ENCODE assay signal across 18 cellular contexts in genomic region chr14:89394920-89395319, GRCh38. TPM values are rescaled to one million over a fixed set of nuclear protein-coding genes. Genes with fewer than 3 reads are reported as not detected.
DNase-seq lines count a peak whose midpoint lies in the region; ATAC-seq and TF ChIP-seq lines count a peak whose summit lies in the region.
"Had no signal": no experiment of that assay in that cellular context is flagged by ENCODE, and none has a peak within 500 bp of the region (broad histone marks: within the 10 kb centered on the region; RNA-seq: fewer than 3 reads in every experiment).

No MANE protein-coding gene starts in this region.

- no peaks in the 10 kb centered on the region for H3K36me3 Mint-ChIP-seq in natural killer cell
- no peaks in the 10 kb centered on the region for H3K36me3 Mint-ChIP-seq in natural killer cell treated with Interleukin-12 subunit alpha and Interleukin-12 subunit beta and Interleukin-15 and Interleukin-18, amount 100 ng/mL, for 72 hours

- no peak overlapping the region for H2AFZ ChIP-seq in OCI-LY7 (ENCODE audit: low read length)

- H3K4me1 Mint-ChIP-seq in natural killer cell: peaks cover 71 to 73% of the 10 kb centered on the region in 2 donors
- H3K4me1 Mint-ChIP-seq in natural killer cell treated with Interleukin-12 subunit alpha and Interleukin-12 subunit beta and Interleukin-15 and Interleukin-18, amount 100 ng/mL, for 72 hours (ENCODE audit: low read depth in 2 of 2): peaks cover 47 to 64% of the 10 kb centered on the region in 2 donors

- POLR2A ChIA-PET in OCI-LY7 (lab: Charles Lee): interaction anchor here (1.3 to 2.3 kb wide), 4 partner anchors 9 to 91 kb away, joined by 3 to 17 read pairs (median 6); no protein-coding TSS in a partner anchor

- no peak overlapping the region for H3K4me2 ChIP-seq in OCI-LY7 (ENCODE audit: low read length)

- H3K9me3 ChIP-seq in OCI-LY7 (ENCODE audit: low read length): no peaks in the 10 kb centered on the region
- H3K9me3 ChIP-seq: BLaER1 treated with 17β-estradiol and CSF1 and Interleukin-3, amounts not matched to agents 10 nM and 100 nM; Caco-2 had no signal

- no TSS peak for BruUV-seq in OCI-LY7 (replicated peaks; lab: Mats Ljungman, UMichigan)

- no peak for TF ChIP-seq CTCF in natural killer cell (IDR thresholded peaks at IDR 0.05)
- TF ChIP-seq CTCF in OCI-LY7 (conservative IDR thresholded peaks at IDR 0.05; ENCODE audit: low read length): no peak

- no peaks in the 10 kb centered on the region; the same call in 1 of the 2 replicates for H4K20me1 ChIP-seq in OCI-LY7 (ENCODE audit: insufficient read depth, low read length)

- DNase-seq in natural killer cell (no peak), foreskin melanocyte (peak; percentile 56), pons (ENCODE audit: low spot score) (peak; percentile 59), hippocampal formation (lab: John Stamatoyannopoulos, UW) (no peak), OCI-LY7 (ENCODE audit: low spot score) (no peak), left ventricle myocardium superior (no peak), DMS79 (lab: John Stamatoyannopoulos, UW) (no peak)
- no peak for DNase-seq in natural killer cell treated with Interleukin-12 subunit alpha and Interleukin-12 subunit beta and Interleukin-15 and Interleukin-18, amount 100 ng/mL, for 72 hours (ENCODE audit: low spot score)
- DNase-seq: 8988T, Caco-2, HCEC 1CT, NCI-H1048, NCI-H1694, NCI-H2107, PC-3 had no signal

- H3K4me3 ChIP-seq in OCI-LY7 (ENCODE audit: low read depth, low read length, poor library complexity, severe bottlenecking): no peak overlapping the region
- H3K4me3 ChIP-seq: BLaER1 treated with 17β-estradiol and CSF1 and Interleukin-3, amounts not matched to agents 10 nM and 100 nM; GM12878; K562 had no signal

- intact Hi-C loops in natural killer cell (cut with micrococcal nuclease): no loop called here
- intact Hi-C loops in OCI-LY7 (cut with micrococcal nuclease; ENCODE audit: unreplicated experiment): no loop called here
- intact Hi-C loops in left ventricle myocardium superior (cut with micrococcal nuclease): no loop called here

- peak overlapping the region; percentile 48 to 65 for H3K27ac Mint-ChIP-seq in natural killer cell
- H3K27ac Mint-ChIP-seq in natural killer cell treated with Interleukin-12 subunit alpha and Interleukin-12 subunit beta and Interleukin-15 and Interleukin-18, amount 100 ng/mL, for 72 hours: peak overlapping the region in 1 of 2 donors; percentile 72

- H3K27me3 Mint-ChIP-seq in natural killer cell (ENCODE audit: low read depth in 2 of 2): no peaks in the 10 kb centered on the region
- H3K27me3 Mint-ChIP-seq in natural killer cell treated with Interleukin-12 subunit alpha and Interleukin-12 subunit beta and Interleukin-15 and Interleukin-18, amount 100 ng/mL, for 72 hours: no peaks in the 10 kb centered on the region

- H3K9me2 ChIP-seq in OCI-LY7 (ENCODE audit: insufficient read depth, low read length): no peaks in the 10 kb centered on the region

- H3K4me1 ChIP-seq in OCI-LY7 (ENCODE audit: insufficient read depth, low read length, poor library complexity, severe bottlenecking): peaks cover 61% of the 10 kb centered on the region
- H3K4me1 ChIP-seq: Caco-2 had no signal

- peaks cover 91% of the 10 kb centered on the region for H3K79me2 ChIP-seq in OCI-LY7 (ENCODE audit: insufficient read depth, low read depth, low read length)

- CTCF ChIA-PET in OCI-LY7 (lab: Charles Lee; ENCODE audit: unreplicated experiment): no interaction called here

- H3K27ac ChIP-seq in OCI-LY7 (ENCODE audit: low read depth, low read length, poor library complexity, severe bottlenecking): no peak overlapping the region
- H3K27ac ChIP-seq: BLaER1 treated with 17β-estradiol and CSF1 and Interleukin-3, amounts not matched to agents 10 nM and 100 nM had no signal

- H3K36me3 ChIP-seq in OCI-LY7 (ENCODE audit: insufficient read depth, low read length): peaks cover 8% of the 10 kb centered on the region; the same call in 1 of the 2 replicates

- H3K4me3 Mint-ChIP-seq in natural killer cell: no peak overlapping the region
- H3K4me3 Mint-ChIP-seq in natural killer cell treated with Interleukin-12 subunit alpha and Interleukin-12 subunit beta and Interleukin-15 and Interleukin-18, amount 100 ng/mL, for 72 hours: no peak overlapping the region

- no peak for ATAC-seq in natural killer cell
- no peak for ATAC-seq in natural killer cell treated with Interleukin-12 subunit alpha and Interleukin-12 subunit beta and Interleukin-15 and Interleukin-18, amount 100 ng/mL, for 72 hours
- no peak for ATAC-seq in left ventricle myocardium superior
- ATAC-seq: K562, PC-3 had no signal

- H3K9me3 Mint-ChIP-seq in natural killer cell: no peaks in the 10 kb centered on the region
- H3K9me3 Mint-ChIP-seq in natural killer cell treated with Interleukin-12 subunit alpha and Interleukin-12 subunit beta and Interleukin-15 and Interleukin-18, amount 100 ng/mL, for 72 hours: no peaks in the 10 kb centered on the region

RNA-seq across cellular contexts. Expression of gene FOXN3, which starts 22.1 kb away (rescaled TPM):
- total RNA-seq in natural killer cell (100 to 1,000 TPM; 209 to 216 (median 209) TPM), OCI-LY7 (2022) (102 and 108 TPM in 2 replicates), left ventricle myocardium superior (134 TPM)
- total RNA-seq in natural killer cell treated with Interleukin-12 subunit alpha and Interleukin-12 subunit beta and Interleukin-15 and Interleukin-18, amount 100 ng/mL, for 72 hours: 100 to 1,000 TPM; 127 to 133 TPM
- total RNA-seq in OCI-LY7 (2014; rRNA removed; shearing (Covaris generic)): 54.8 and 77.7 TPM in 2 replicates

Comparison
In these comparisons a context has a peak if more than half of its experiments do, and no peak if none do; other contexts are left out.
1. DNase-seq: peak in foreskin melanocyte (single experiment) and pons (single experiment); none in natural killer cell (single experiment), natural killer cell treated with Interleukin-12 subunit alpha and Interleukin-12 subunit beta and Interleukin-15 and Interleukin-18, amount 100 ng/mL, for 72 hours (single experiment), hippocampal formation (0 of 2), OCI-LY7 (single experiment), left ventricle myocardium superior (single experiment) and DMS79 (single experiment).